ENCODE assay signal across 1 cellular context in the genomic region with DNA sequence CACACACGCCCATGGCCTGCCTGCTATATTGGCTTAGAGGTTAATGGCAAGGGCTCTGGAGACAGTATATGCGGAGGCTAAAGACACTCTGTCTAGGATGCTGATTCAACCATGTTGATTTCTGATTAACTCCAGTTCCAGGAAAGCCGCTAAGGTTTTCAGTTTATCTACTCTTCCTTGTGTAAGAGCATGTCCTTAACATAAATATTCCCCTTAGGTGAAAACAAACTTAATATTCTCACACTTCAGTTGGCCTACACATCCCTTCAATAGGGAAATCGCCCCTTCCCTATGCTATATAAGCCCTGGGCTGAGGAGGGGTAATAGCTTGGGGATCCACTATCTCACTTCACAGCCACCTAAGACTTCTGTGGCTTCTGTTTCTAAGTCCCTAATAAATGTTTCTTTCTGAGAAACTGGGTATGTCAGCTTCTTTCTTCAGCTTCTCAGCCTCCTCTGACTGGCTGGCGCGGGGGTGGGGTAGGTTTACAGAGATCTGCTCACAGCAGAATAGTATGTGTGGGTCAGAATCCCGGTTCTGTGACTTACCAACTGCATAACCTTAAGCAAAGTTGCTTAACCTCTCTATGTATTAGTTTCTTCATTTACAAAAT.
TF ChIP-seq lines count a peak whose summit lies in the region.

No MANE protein-coding gene starts in this region.

TF ChIP-seq in GM23338, 12 proteins besides CTCF, POLR2A, EP300 and RAD21:
- TF ChIP-seq, protein P1, sequence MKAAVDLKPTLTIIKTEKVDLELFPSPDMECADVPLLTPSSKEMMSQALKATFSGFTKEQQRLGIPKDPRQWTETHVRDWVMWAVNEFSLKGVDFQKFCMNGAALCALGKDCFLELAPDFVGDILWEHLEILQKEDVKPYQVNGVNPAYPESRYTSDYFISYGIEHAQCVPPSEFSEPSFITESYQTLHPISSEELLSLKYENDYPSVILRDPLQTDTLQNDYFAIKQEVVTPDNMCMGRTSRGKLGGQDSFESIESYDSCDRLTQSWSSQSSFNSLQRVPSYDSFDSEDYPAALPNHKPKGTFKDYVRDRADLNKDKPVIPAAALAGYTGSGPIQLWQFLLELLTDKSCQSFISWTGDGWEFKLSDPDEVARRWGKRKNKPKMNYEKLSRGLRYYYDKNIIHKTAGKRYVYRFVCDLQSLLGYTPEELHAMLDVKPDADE (IDR thresholded peaks at IDR 0.05): no peak
- TF ChIP-seq JUNB (IDR thresholded peaks at IDR 0.05; ENCODE audit: unreplicated experiment): no peak
- TF ChIP-seq STAT1 (IDR thresholded peaks at IDR 0.05; ENCODE audit: unreplicated experiment): no peak
- TF ChIP-seq POLR2AphosphoS5 (IDR thresholded peaks at IDR 0.05; ENCODE audit: low read depth): no peak
- TF ChIP-seq CREB1 (CRISPR knock-in tag; IDR thresholded peaks at IDR 0.05; ENCODE audit: low read depth): no peak
- TF ChIP-seq ZNF114 (CRISPR knock-in tag; IDR thresholded peaks at IDR 0.05): no peak
- TF ChIP-seq EZH2phosphoT487 (IDR thresholded peaks at IDR 0.05; ENCODE audit: unreplicated experiment): no peak
- TF ChIP-seq, protein P2, sequence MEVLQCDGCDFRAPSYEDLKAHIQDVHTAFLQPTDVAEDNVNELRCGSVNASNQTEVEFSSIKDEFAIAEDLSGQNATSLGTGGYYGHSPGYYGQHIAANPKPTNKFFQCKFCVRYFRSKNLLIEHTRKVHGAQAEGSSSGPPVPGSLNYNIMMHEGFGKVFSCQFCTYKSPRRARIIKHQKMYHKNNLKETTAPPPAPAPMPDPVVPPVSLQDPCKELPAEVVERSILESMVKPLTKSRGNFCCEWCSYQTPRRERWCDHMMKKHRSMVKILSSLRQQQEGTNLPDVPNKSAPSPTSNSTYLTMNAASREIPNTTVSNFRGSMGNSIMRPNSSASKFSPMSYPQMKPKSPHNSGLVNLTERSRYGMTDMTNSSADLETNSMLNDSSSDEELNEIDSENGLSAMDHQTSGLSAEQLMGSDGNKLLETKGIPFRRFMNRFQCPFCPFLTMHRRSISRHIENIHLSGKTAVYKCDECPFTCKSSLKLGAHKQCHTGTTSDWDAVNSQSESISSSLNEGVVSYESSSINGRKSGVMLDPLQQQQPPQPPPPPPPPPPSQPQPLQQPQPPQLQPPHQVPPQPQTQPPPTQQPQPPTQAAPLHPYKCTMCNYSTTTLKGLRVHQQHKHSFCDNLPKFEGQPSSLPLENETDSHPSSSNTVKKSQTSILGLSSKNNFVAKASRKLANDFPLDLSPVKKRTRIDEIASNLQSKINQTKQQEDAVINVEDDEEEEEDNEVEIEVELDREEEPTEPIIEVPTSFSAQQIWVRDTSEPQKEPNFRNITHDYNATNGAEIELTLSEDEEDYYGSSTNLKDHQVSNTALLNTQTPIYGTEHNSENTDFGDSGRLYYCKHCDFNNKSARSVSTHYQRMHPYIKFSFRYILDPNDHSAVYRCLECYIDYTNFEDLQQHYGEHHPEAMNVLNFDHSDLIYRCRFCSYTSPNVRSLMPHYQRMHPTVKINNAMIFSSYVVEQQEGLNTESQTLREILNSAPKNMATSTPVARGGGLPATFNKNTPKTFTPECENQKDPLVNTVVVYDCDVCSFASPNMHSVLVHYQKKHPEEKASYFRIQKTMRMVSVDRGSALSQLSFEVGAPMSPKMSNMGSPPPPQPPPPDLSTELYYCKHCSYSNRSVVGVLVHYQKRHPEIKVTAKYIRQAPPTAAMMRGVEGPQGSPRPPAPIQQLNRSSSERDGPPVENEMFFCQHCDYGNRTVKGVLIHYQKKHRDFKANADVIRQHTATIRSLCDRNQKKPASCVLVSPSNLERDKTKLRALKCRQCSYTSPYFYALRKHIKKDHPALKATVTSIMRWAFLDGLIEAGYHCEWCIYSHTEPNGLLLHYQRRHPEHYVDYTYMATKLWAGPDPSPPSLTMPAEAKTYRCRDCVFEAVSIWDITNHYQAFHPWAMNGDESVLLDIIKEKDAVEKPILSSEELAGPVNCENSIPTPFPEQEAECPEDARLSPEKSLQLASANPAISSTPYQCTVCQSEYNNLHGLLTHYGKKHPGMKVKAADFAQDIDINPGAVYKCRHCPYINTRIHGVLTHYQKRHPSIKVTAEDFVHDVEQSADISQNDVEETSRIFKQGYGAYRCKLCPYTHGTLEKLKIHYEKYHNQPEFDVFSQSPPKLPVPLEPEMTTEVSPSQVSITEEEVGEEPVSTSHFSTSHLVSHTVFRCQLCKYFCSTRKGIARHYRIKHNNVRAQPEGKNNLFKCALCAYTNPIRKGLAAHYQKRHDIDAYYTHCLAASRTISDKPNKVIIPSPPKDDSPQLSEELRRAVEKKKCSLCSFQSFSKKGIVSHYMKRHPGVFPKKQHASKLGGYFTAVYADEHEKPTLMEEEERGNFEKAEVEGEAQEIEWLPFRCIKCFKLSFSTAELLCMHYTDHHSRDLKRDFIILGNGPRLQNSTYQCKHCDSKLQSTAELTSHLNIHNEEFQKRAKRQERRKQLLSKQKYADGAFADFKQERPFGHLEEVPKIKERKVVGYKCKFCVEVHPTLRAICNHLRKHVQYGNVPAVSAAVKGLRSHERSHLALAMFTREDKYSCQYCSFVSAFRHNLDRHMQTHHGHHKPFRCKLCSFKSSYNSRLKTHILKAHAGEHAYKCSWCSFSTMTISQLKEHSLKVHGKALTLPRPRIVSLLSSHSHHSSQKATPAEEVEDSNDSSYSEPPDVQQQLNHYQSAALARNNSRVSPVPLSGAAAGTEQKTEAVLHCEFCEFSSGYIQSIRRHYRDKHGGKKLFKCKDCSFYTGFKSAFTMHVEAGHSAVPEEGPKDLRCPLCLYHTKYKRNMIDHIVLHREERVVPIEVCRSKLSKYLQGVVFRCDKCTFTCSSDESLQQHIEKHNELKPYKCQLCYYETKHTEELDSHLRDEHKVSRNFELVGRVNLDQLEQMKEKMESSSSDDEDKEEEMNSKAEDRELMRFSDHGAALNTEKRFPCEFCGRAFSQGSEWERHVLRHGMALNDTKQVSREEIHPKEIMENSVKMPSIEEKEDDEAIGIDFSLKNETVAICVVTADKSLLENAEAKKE (CRISPR knock-in tag; IDR thresholded peaks at IDR 0.05): no peak
